Comparison of ENCODE assay signal across 18 cellular contexts in the genomic region with DNA sequence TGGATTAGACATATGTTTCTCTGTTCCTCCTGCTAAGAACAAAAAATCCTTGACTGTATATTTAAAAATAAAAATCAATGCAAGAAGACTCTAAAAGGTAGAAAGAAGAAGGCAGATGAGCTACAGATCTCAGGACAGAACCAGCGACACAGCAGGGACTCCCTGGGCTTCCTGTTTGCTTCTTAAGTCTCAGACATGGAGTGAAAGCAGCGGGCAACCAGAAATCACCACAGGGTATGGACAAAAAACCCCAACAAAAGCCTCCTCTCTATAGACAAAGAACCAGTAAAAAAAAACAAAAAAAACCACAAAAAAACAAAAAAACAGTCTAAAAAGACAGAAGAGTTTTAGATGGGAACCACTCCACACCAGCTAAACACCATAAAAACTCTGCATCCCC.
"Had no signal": no experiment of that assay in that cellular context is flagged by ENCODE, and none has a peak within 500 bp of the region (broad histone marks: within the 10 kb centered on the region; RNA-seq: fewer than 3 reads in every experiment).

No MANE protein-coding gene starts in this region.

- DNase-seq: IMR-90, Karpas-422, KG1, MG63, NCI-H1092 treated with DMSO at 0.1 percent for 48 hours, NCI-H1436, NCI-H187, NCI-H2029, NCI-H2081 treated with DMSO at 0.1 percent for 48 hours, NCI-H2171, NCI-H524, NCI-H526 treated with DMSO at 0.1 percent for 48 hours, NCI-H748 treated with DMSO at 0.1 percent for 48 hours, Right ventricle myocardium superior, RPMI8226, SK-N-SH, SW 1271 had no signal

- H3K9ac ChIP-seq: SK-N-SH had no signal

- H3K4me3 ChIP-seq: MG63 had no signal

- H3K4me2 ChIP-seq: SK-N-SH had no signal

- H3K9me3 ChIP-seq: MG63, SK-N-SH had no signal

- H3K27me3 ChIP-seq: MG63 had no signal

- H3K9me2 ChIP-seq: SK-N-SH had no signal

- ATAC-seq: HepG2 had no signal

- H3K36me3 ChIP-seq: MG63 had no signal
